Comparison of ENCODE assay signal across 17 cellular contexts in the genomic region with DNA sequence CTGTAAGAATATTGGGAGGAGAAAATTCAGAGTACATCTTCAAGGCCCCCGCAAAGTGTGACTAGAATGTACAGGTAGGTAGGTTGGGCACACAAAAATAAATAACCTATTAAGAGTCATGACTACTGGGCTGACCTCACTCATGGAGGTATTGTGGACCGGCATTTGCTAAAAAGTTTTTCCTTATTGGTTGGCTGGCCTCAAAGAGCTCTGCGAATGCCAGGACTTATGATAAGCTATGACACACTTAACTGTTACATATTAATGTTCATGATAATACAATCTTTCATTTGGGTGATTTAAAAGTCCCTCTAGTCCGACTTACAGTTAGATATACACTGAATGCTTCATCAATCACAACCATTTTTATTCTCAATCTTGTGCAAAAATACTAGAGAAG.
DNase-seq lines count a peak whose midpoint lies in the region; ATAC-seq lines count a peak whose summit lies in the region.
"Had no signal": no experiment of that assay in that cellular context is flagged by ENCODE, and none has a peak within 500 bp of the region (broad histone marks: within the 10 kb centered on the region; RNA-seq: fewer than 3 reads in every experiment).

No MANE protein-coding gene starts in this region.

- no peak overlapping the region for H4K91ac ChIP-seq in trophoblast cell (ENCODE audit: low read depth, low read length)

- H3K79me2 ChIP-seq in trophoblast cell (ENCODE audit: control insufficient read depth, insufficient read depth, low read length, poor library complexity), result no peaks in the 10 kb centered on the region

- H3K27me3 ChIP-seq in trophoblast cell (ENCODE audit: insufficient read depth, low read length), result no peaks in the 10 kb centered on the region
- H3K27me3 ChIP-seq: ovary, vagina had no signal

- H4K12ac ChIP-seq in trophoblast cell (ENCODE audit: low read depth, low read length), result no peak overlapping the region

- H2BK12ac ChIP-seq in trophoblast cell (ENCODE audit: low read length), result no peak overlapping the region

- H3K14ac ChIP-seq in trophoblast cell (ENCODE audit: low read length), result no peak overlapping the region

- DNase-seq in Caki2 (ENCODE audit: low read depth) (peak; percentile 34), amniotic epithelial cell (ENCODE audit: low read depth) (peak; percentile 69), iris pigment epithelial cell (ENCODE audit: low read depth) (peak; percentile 53), trophoblast cell (peak; percentile 73 to 86), NCI-H2171 (lab: John Stamatoyannopoulos, UW) (no peak), islet precursor cell (no peak)
- DNase-seq: activated CD4-positive, alpha-beta memory T cell treated with anti-CD3 and anti-CD28 coated beads, Interleukin-2, amount 10 ng/mL, durations not matched to agents 7 days and 5 days; hippocampal formation; mammary epithelial cell; NCI-H1694 treated with DMSO at 0.1 percent for 48 hours; NCI-H82; ovary; SHP77 treated with DMSO at 0.1 percent for 48 hours had no signal

- no peaks in the 10 kb centered on the region for H3K4me1 ChIP-seq in trophoblast cell (ENCODE audit: control insufficient read depth in 1 of 2, insufficient read depth in 2 of 2, low read length in 2 of 2)

- no peak overlapping the region for H2AFZ ChIP-seq in trophoblast cell (ENCODE audit: insufficient read depth, low read length, poor library complexity)

- H4K8ac ChIP-seq in trophoblast cell (ENCODE audit: low read depth, low read length), result no peak overlapping the region

- no peak overlapping the region for H2BK5ac ChIP-seq in trophoblast cell (ENCODE audit: low read depth, low read length, poor library complexity)

- H3K4me2 ChIP-seq in trophoblast cell (ENCODE audit: low read length), result no peak overlapping the region

- ATAC-seq in GM18858 (IDR thresholded peaks at IDR 0.05; ENCODE audit: unreplicated experiment) (no peak), GM18498 (IDR thresholded peaks at IDR 0.05; ENCODE audit: unreplicated experiment) (no peak)

- no peak overlapping the region for H3K27ac ChIP-seq in trophoblast cell (ENCODE audit: low read depth, low read length)
- H3K27ac ChIP-seq: HL-60, ovary, vagina had no signal

- H3K4ac ChIP-seq in trophoblast cell (ENCODE audit: low read depth, low read length), result no peak overlapping the region

- H3K36me3 ChIP-seq in trophoblast cell (ENCODE audit: control insufficient read depth in 1 of 2, insufficient read depth in 2 of 2, low read length in 2 of 2), result no peaks in the 10 kb centered on the region
- H3K36me3 ChIP-seq: ovary, vagina had no signal

- no peak overlapping the region for H3K9ac ChIP-seq in trophoblast cell (ENCODE audit: low read length)

- H3K4me3 ChIP-seq in trophoblast cell (ENCODE audit: low read depth, low read length), result no peak overlapping the region
- H3K4me3 ChIP-seq: ovary, vagina had no signal

- in situ Hi-C loops in Caki2 (cut with HindIII; ENCODE audit: low pct_unique_long_range_greater_than_20kb, low sequenced_read_pairs), result no loop called here

- H2AK5ac ChIP-seq in trophoblast cell (ENCODE audit: low read length), result no peak overlapping the region

- no peaks in the 10 kb centered on the region for H3K9me3 ChIP-seq in trophoblast cell (ENCODE audit: insufficient read depth, low read depth, low read length)
- H3K9me3 ChIP-seq: ovary, vagina had no signal

- H2BK120ac ChIP-seq in trophoblast cell (ENCODE audit: insufficient read depth, low read length, poor library complexity), result no peak overlapping the region

- no peak overlapping the region for H3K23ac ChIP-seq in trophoblast cell (ENCODE audit: low read length)

- H3K18ac ChIP-seq in trophoblast cell (ENCODE audit: low read length), result no peak overlapping the region

- H3K79me1 ChIP-seq in trophoblast cell (ENCODE audit: low read length), result no peaks in the 10 kb centered on the region

- no CpG with 5 or more reads among the region's 4 CpGs for WGBS in trophoblast cell (ENCODE audit: extremely low coverage, insufficient coverage, insufficient read length)

Comparison
In these comparisons a context has a peak if more than half of its experiments do, and no peak if none do; other contexts are left out.
1. DNase-seq: peak in Caki2 (single experiment), amniotic epithelial cell (single experiment), iris pigment epithelial cell (single experiment) and trophoblast cell (2 of 2); none in NCI-H2171 (single experiment) and islet precursor cell (single experiment).